In genomic region chr17:41835800-41836549, GRCh38 we compare ENCODE assay signal across 8 cellular contexts. TPM values are rescaled to one million over a fixed set of nuclear protein-coding genes. Genes with fewer than 3 reads are reported as not detected.
DNase-seq lines count a peak whose midpoint lies in the region; ATAC-seq and TF ChIP-seq lines count a peak whose summit lies in the region.

Gene NT5C3B, minus strand, starts transcription at chr17:41836232. Its CDS starts 39 bp downstream, at chr17:41836193.

- ATAC-seq in left lung, result peak; percentile 96

- H4K20me1 ChIP-seq in MM.1S (ENCODE audit: insufficient read depth, low read length), result no peaks in the 10 kb centered on the region

- H3K9me2 ChIP-seq in MM.1S (replicated peaks; ENCODE audit: insufficient read depth, low read length), result no peaks in the 10 kb centered on the region

- H3K27me3 ChIP-seq in AG04450 (ENCODE audit: control insufficient read depth, insufficient read depth, low read length) (no peaks in the 10 kb centered on the region), MM.1S (replicated peaks; ENCODE audit: insufficient read depth, low read length) (no peaks in the 10 kb centered on the region), left lung (peaks cover 0 to 14% of the 10 kb centered on the region in 2 donors)

- H3K9ac ChIP-seq in MM.1S (ENCODE audit: low read length), result peak within 1 kb of the TSS; percentile 79

- DNase-seq in AG04450 (ENCODE audit: low read depth, low spot score) (no peak), GM19238 (ENCODE audit: insufficient read length, low spot score) (peak; percentile 74), MM.1S (peak; percentile 52), left lung (peak; percentile 46 to 86), amniotic stem cell (lab: John Stamatoyannopoulos, UW) (no peak)
- DNase-seq in activated CD4-positive, alpha-beta T cell treated with anti-CD3 and anti-CD28 coated beads for 1 hour, result peak; percentile 39
- DNase-seq in stimulated activated CD4-positive, alpha-beta T cell treated with anti-CD3 and anti-CD28 coated beads, Interleukin-2, amount 100 ng/mL, for 24 hours, result peak; percentile 49 to 69

- intact Hi-C loops in left lung (cut with DNase I), result no loop called here

- CTCF ChIA-PET in AG04450 (lab: Charles Lee), result no interaction called here

- no peaks in the 10 kb centered on the region for H3K9me3 ChIP-seq in AG04450 (ENCODE audit: control insufficient read depth, insufficient read depth, low read length)
- H3K9me3 ChIP-seq in MM.1S (replicated peaks; ENCODE audit: insufficient read depth, low read length), result no peaks in the 10 kb centered on the region
- H3K9me3 ChIP-seq in left lung, result no peaks in the 10 kb centered on the region

- H3K27ac ChIP-seq in AG04450 (ENCODE audit: low read depth, low read length), result no peak within 1 kb of the TSS
- no peak within 1 kb of the TSS for H3K27ac ChIP-seq in MM.1S (ENCODE audit: low read length)
- peak within 1 kb of the TSS; percentile 81 for H3K27ac ChIP-seq in cingulate gyrus (ENCODE audit: low read depth, low read length)
- H3K27ac ChIP-seq in left lung, result peak within 1 kb of the TSS; percentile 35 to 55

- peak within 1 kb of the TSS; percentile 79 for H2AFZ ChIP-seq in MM.1S (ENCODE audit: low read length)

- POLR2A ChIA-PET in AG04450 (lab: Yijun Ruan, JAX), result no interaction called here

- no peak for TF ChIP-seq CTCF in AG04450 (IDR thresholded peaks at IDR 0.05; ENCODE audit: low read depth, low read length)
- no peak for TF ChIP-seq CTCF in MM.1S (IDR thresholded peaks at IDR 0.05; ENCODE audit: low read length)
- TF ChIP-seq CTCF in left lung (IDR thresholded peaks at IDR 0.05), result no peak

- H3K4me3 ChIP-seq in AG04450 (ENCODE audit: low read depth, low read length) (peak within 1 kb of the TSS; percentile 79), MM.1S (ENCODE audit: low read length) (peak within 1 kb of the TSS; percentile 87), left lung (peak within 1 kb of the TSS; percentile 71 to 90)

- H3K4me2 ChIP-seq in MM.1S (ENCODE audit: low read depth, low read length), result peak within 1 kb of the TSS; percentile 82

- H3K36me3 ChIP-seq in MM.1S (replicated peaks; ENCODE audit: insufficient read depth, low read length), result no peaks in the 10 kb centered on the region
- peaks cover 0 to 13% of the 10 kb centered on the region in 2 donors for H3K36me3 ChIP-seq in left lung

- H3K79me2 ChIP-seq in MM.1S (ENCODE audit: low read length), result no peaks in the 10 kb centered on the region

- peaks cover 6% of the 10 kb centered on the region; the same call in 1 of the 2 replicates for H3K4me1 ChIP-seq in MM.1S (ENCODE audit: low read length)
- H3K4me1 ChIP-seq in left lung, result peaks cover 4 to 15% of the 10 kb centered on the region in 2 donors

- H3F3A ChIP-seq in MM.1S (ENCODE audit: insufficient read depth, low read length), result no peaks in the 10 kb centered on the region

RNA-seq across cellular contexts. Expression of gene NT5C3B, which starts in this region (rescaled TPM):
- 97.4 and 106 TPM in 2 replicates for polyA plus RNA-seq in AG04450 (2011; rRNA removed)
- 46.1 and 49.6 TPM in 2 replicates for polyA minus RNA-seq in AG04450 (2011; rRNA and poly(A)+ RNA removed)
- total RNA-seq in left lung, result 10 to 100 TPM; 30.6 to 34.7 TPM

Comparison
In these comparisons a context has a peak if more than half of its experiments do, and no peak if none do; other contexts are left out.
1. DNase-seq: peak in GM19238 (single experiment), MM.1S (single experiment), activated CD4-positive, alpha-beta T cell treated with anti-CD3 and anti-CD28 coated beads for 1 hour (single experiment), left lung (2 of 2) and stimulated activated CD4-positive, alpha-beta T cell treated with anti-CD3 and anti-CD28 coated beads, Interleukin-2, amount 100 ng/mL, for 24 hours (2 of 2); none in AG04450 (single experiment) and amniotic stem cell (single experiment).
2. H3K27ac ChIP-seq: peak in cingulate gyrus (single experiment) and left lung (2 of 2); none in AG04450 (single experiment) and MM.1S (single experiment).
3. Peak in every context shown above with its lines, with median percentiles within 50 percentile points of each other: H3K4me3 ChIP-seq.